In the genomic region with DNA sequence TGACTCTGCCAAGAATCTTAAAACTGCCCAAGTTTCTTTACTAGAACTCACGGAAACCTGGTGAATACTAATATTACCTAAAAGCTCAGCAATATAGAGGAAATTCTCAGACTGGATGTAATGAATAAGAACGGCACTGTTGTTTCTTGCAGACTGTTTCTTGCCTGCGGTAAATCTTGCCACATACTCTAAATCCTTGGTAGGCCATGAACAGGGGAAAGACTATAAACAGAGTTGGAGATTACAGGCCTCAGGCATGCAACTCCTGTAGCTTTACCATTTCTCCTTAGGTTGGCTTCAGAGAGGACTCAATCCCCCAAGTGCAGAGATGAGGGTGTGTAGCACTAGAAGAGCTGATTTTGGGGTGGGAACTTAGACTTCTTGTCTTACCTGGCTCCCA, we compare ENCODE assay signal across 9 cellular contexts. TPM values are rescaled to one million over a fixed set of nuclear protein-coding genes. Genes with fewer than 3 reads are reported as not detected.
A peak's percentile ranks its signal among the peaks of the same experiment; 100 is the strongest.
DNase-seq lines count a peak whose midpoint lies in the region; ATAC-seq and TF ChIP-seq lines count a peak whose summit lies in the region.
"Had no signal": no experiment of that assay in that cellular context is flagged by ENCODE, and none has a peak within 500 bp of the region (broad histone marks: within the 10 kb centered on the region; RNA-seq: fewer than 3 reads in every experiment).

No MANE protein-coding gene starts in this region.

- no peak overlapping the region for H3K9ac ChIP-seq in skeletal muscle satellite cell (ENCODE audit: low read depth, low read length)

- no peaks in the 10 kb centered on the region for H3K9me3 ChIP-seq in HAP-1
- no peaks in the 10 kb centered on the region for H3K9me3 ChIP-seq in gastroesophageal sphincter
- H3K9me3 ChIP-seq in skeletal muscle satellite cell (replicated peaks; ENCODE audit: low read length), result no peaks in the 10 kb centered on the region

- CTCF ChIA-PET in RWPE1 (lab: Yijun Ruan, JAX), result no interaction called here

- no peak for ATAC-seq in gastroesophageal sphincter
- ATAC-seq in HG03280 (IDR thresholded peaks at IDR 0.05; ENCODE audit: unreplicated experiment), result no peak
- ATAC-seq in HG02678 (IDR thresholded peaks at IDR 0.05; ENCODE audit: unreplicated experiment), result no peak

- DNase-seq in HAP-1 (ENCODE audit: low spot score in 2 of 2) (no peak), RWPE1 (ENCODE audit: low spot score) (no peak), ecto neural progenitor cell (ENCODE audit: low spot score) (no peak)
- DNase-seq: stimulated activated CD4-positive, alpha-beta T cell treated with anti-CD3 and anti-CD28 coated beads, Interleukin-4, amount 100 ng/mL, for 24 hours had no signal

- POLR2A ChIA-PET in RWPE1 (lab: Yijun Ruan, JAX; ENCODE audit: low non-redundant PET), result no interaction called here

- TF ChIP-seq EP300 in gastroesophageal sphincter (IDR thresholded peaks at IDR 0.05), result no peak

- peak overlapping the region; percentile 73; the same call in 1 of the 2 replicates for H3K27ac ChIP-seq in VCaP
- H3K27ac ChIP-seq in gastroesophageal sphincter, result peak overlapping the region; percentile 79 to 95 (median 90)
- no peak overlapping the region for H3K27ac ChIP-seq in RWPE1

- peaks cover 12% of the 10 kb centered on the region for H3K4me1 ChIP-seq in HAP-1
- H3K4me1 ChIP-seq in gastroesophageal sphincter, result peaks cover 0 to 44% (median 7%) of the 10 kb centered on the region in 3 donors
- peaks cover 14% of the 10 kb centered on the region for H3K4me1 ChIP-seq in skeletal muscle satellite cell (ENCODE audit: control insufficient read depth, insufficient read depth, low read length)

- no peak for TF ChIP-seq POLR2A in gastroesophageal sphincter (IDR thresholded peaks at IDR 0.05)

- peak overlapping the region; percentile 95 for H3K4me2 ChIP-seq in skeletal muscle satellite cell (ENCODE audit: low read length)

- 85 to 92% methylated on average over 3 of the region's 3 CpGs for WGBS in gastroesophageal sphincter (ENCODE audit: low coverage in 1 of 2), 2 donors

- in situ Hi-C loops in HAP-1 (cut with MboI; ENCODE audit: low sequenced_read_pairs), result no loop called here

- TF ChIP-seq CTCF in VCaP (conservative IDR thresholded peaks at IDR 0.05) (no peak), gastroesophageal sphincter (IDR thresholded peaks at IDR 0.05) (no peak), RWPE1 (conservative IDR thresholded peaks at IDR 0.05; ENCODE audit: low read depth) (no peak)

- H3K4me3 ChIP-seq in HAP-1 (peak overlapping the region; percentile 69), gastroesophageal sphincter (peak overlapping the region; percentile 81 to 91), skeletal muscle satellite cell (ENCODE audit: low read length) (peak overlapping the region; percentile 83)

- H3K27me3 ChIP-seq in HAP-1 (ENCODE audit: low read depth) (no peaks in the 10 kb centered on the region), gastroesophageal sphincter (no peaks in the 10 kb centered on the region), skeletal muscle satellite cell (ENCODE audit: control insufficient read depth, insufficient read depth, low read length) (no peaks in the 10 kb centered on the region)

- H3K36me3 ChIP-seq in HAP-1 (replicated peaks) (no peaks in the 10 kb centered on the region), gastroesophageal sphincter (no peaks in the 10 kb centered on the region), skeletal muscle satellite cell (ENCODE audit: insufficient read depth, low read length) (no peaks in the 10 kb centered on the region)

RNA-seq across cellular contexts. Expression of a gene that starts 1.1 kb away (rescaled TPM):
- 10 to 100 TPM; 47.9 to 70.5 (median 61.3) TPM for total RNA-seq in gastroesophageal sphincter
- total RNA-seq in skeletal muscle satellite cell (2012; rRNA removed), result 10.0 and 10.1 TPM in 2 replicates

RNA-seq across cellular contexts. Expression of a gene that starts 1.6 kb away (rescaled TPM):
- total RNA-seq in gastroesophageal sphincter, result 10 to 100 TPM in 2 of 4 donors, 1 to 10 TPM in 2; 8.1 to 15.9 (median 9.9) TPM
- total RNA-seq in skeletal muscle satellite cell (2012; rRNA removed), result 2.6 and 6.1 TPM in 2 replicates
